ENCODE assay signal across 26 cellular contexts in the genomic region with DNA sequence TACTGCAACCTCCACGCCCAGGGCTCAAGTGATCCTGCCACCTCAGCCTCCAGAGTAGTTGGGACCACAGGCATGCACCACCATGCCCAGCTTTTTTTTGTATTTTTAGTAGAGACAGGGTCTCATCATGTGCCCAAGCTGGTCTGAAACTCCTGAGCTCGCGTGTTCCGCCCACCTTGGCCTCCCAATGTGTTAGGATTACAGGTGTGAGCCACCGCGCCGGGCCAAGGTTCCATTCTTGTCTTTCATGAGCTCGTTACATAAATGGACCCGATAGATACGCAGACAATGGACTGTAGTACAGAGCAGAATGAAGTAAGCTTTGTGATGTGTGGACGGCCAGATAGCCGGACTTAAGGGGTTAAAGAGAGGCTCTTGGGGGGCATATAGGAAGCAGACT.
"Had no signal": no experiment of that assay in that cellular context is flagged by ENCODE, and none has a peak within 500 bp of the region (broad histone marks: within the 10 kb centered on the region; RNA-seq: fewer than 3 reads in every experiment).

No MANE protein-coding gene starts in this region.

- H3K9ac ChIP-seq: SK-N-SH had no signal

- H3K4me1 ChIP-seq: SJCRH30 had no signal

- H3K4me3 Mint-ChIP-seq: activated CD8-positive, alpha-beta T cell treated with anti-CD3 and anti-CD28 coated beads for 36 hours; activated naive CD8-positive, alpha-beta T cell treated with anti-CD3 and anti-CD28 coated beads for 36 hours; IgD-negative memory B cell had no signal

- H3K27me3 Mint-ChIP-seq: activated CD8-positive, alpha-beta T cell treated with anti-CD3 and anti-CD28 coated beads for 36 hours; activated naive CD8-positive, alpha-beta T cell treated with anti-CD3 and anti-CD28 coated beads for 36 hours; IgD-negative memory B cell had no signal

- H3K27ac ChIP-seq: adrenal gland, Peyer's patch, RWPE1, SJCRH30 had no signal

- H3K9me3 ChIP-seq: adrenal gland, Peyer's patch, SJCRH30, SK-N-SH had no signal

- H3K27ac Mint-ChIP-seq: activated CD8-positive, alpha-beta T cell treated with anti-CD3 and anti-CD28 coated beads for 36 hours; activated naive CD8-positive, alpha-beta T cell treated with anti-CD3 and anti-CD28 coated beads for 36 hours; IgD-negative memory B cell had no signal

- H3K4me3 ChIP-seq: adrenal gland, Peyer's patch, SJCRH30 had no signal

- ATAC-seq: activated CD4-positive, CD25-positive, alpha-beta regulatory T cell treated with anti-CD3 and anti-CD28 coated beads, Interleukin-2, amount 50 U/mL, for 24 hours; activated CD8-positive, alpha-beta T cell treated with anti-CD3 and anti-CD28 coated beads for 36 hours had no signal

- H3K9me3 Mint-ChIP-seq: activated CD8-positive, alpha-beta T cell treated with anti-CD3 and anti-CD28 coated beads for 36 hours; activated naive CD8-positive, alpha-beta T cell treated with anti-CD3 and anti-CD28 coated beads for 36 hours; IgD-negative memory B cell had no signal

- DNase-seq: activated CD4-positive, alpha-beta T cell treated with anti-CD3 and anti-CD28 coated beads for 4 hours; activated CD8-positive, alpha-beta memory T cell treated with anti-CD3 and anti-CD28 coated beads, Interleukin-2, amount 50 U/mL, for 48 hours; activated CD8-positive, alpha-beta T cell treated with anti-CD3 and anti-CD28 coated beads for 36 hours; activated naive CD4-positive, alpha-beta T cell; activated naive CD8-positive, alpha-beta T cell treated with anti-CD3 and anti-CD28 coated beads for 36 hours; activated T-cell treated with anti-CD3 and anti-CD28 coated beads, Interleukin-2, amount 50 U/mL, for 1 hour; anterior cingulate cortex; cerebellar nuclear complex; KG1; NCI-H1048; NCI-H1417; NCI-H2029; NCI-H345; NCI-H510A; NCI-H526 treated with DMSO at 0.1 percent for 48 hours; NCI-H82; OCI-M1; Right ventricle myocardium superior; SJCRH30; SK-N-SH; SW 1271 had no signal
